8 cellular contexts compared by ENCODE assay signal in genomic region chr6:20211941-20212391, GRCh38. TPM values are rescaled to one million over a fixed set of nuclear protein-coding genes. Genes with fewer than 3 reads are reported as not detected.
DNase-seq lines count a peak whose midpoint lies in the region; ATAC-seq and TF ChIP-seq lines count a peak whose summit lies in the region.

No MANE protein-coding gene starts in this region.

- no peaks in the 10 kb centered on the region for H4K20me1 ChIP-seq in neural progenitor cell (ENCODE audit: low read depth)

- H3F3A ChIP-seq in neural progenitor cell (ENCODE audit: low read depth): peaks cover 20% of the 10 kb centered on the region

- peaks cover 15% of the 10 kb centered on the region for H3K4me1 Mint-ChIP-seq in Caco-2 (ENCODE audit: low read depth, unreplicated experiment)
- peaks cover 19% of the 10 kb centered on the region for H3K4me1 Mint-ChIP-seq in neural progenitor cell

- no peaks in the 10 kb centered on the region for H3K79me2 ChIP-seq in neural progenitor cell (ENCODE audit: low read depth)

- H3K4me3 Mint-ChIP-seq in Caco-2 (ENCODE audit: unreplicated experiment): peak overlapping the region; percentile 90
- peak overlapping the region; percentile 90 for H3K4me3 Mint-ChIP-seq in neural progenitor cell

- intact Hi-C loops in Caco-2 (cut with micrococcal nuclease; ENCODE audit: unreplicated experiment): loop anchor here (1.0 to 2.0 kb wide), 7 partner anchors 10 to 320 kb away; partner anchors contain the start of gene E2F3

- peak; percentile 13 for ATAC-seq in GM21515 (IDR thresholded peaks at IDR 0.05; ENCODE audit: unreplicated experiment)

- H3K9me3 ChIP-seq in Caco-2 (no peaks in the 10 kb centered on the region), HUES64 (ENCODE audit: insufficient read depth, low read depth, low read length) (no peaks in the 10 kb centered on the region), neural progenitor cell (ENCODE audit: low read depth) (no peaks in the 10 kb centered on the region)

- peak overlapping the region; percentile 88 for H3K4me2 ChIP-seq in neural progenitor cell

- peak overlapping the region; percentile 83 for H3K4me3 ChIP-seq in Caco-2 (ENCODE audit: low read depth, low read length)
- peak overlapping the region; percentile 65 for H3K4me3 ChIP-seq in HUES64 (ENCODE audit: low read length)
- H3K4me3 ChIP-seq in WI38 (ENCODE audit: low read depth, low read length): peak overlapping the region; percentile 83
- peak overlapping the region; percentile 78 for H3K4me3 ChIP-seq in fibroblast of pulmonary artery (replicated peaks; ENCODE audit: low read depth, low read length)
- H3K4me3 ChIP-seq in neural progenitor cell: peak overlapping the region; percentile 66

- POLR2A ChIA-PET in Caco-2 (lab: Charles Lee): no interaction called here

- H3K27me3 Mint-ChIP-seq in Caco-2 (ENCODE audit: insufficient read depth, unreplicated experiment): no peaks in the 10 kb centered on the region
- peaks cover 19% of the 10 kb centered on the region for H3K27me3 Mint-ChIP-seq in neural progenitor cell (ENCODE audit: insufficient read depth, low read depth)

- no peaks in the 10 kb centered on the region for H3K36me3 ChIP-seq in Caco-2 (ENCODE audit: control insufficient read depth, insufficient read depth, low read length)
- H3K36me3 ChIP-seq in HUES64 (ENCODE audit: insufficient read depth, low read length): no peaks in the 10 kb centered on the region
- no peaks in the 10 kb centered on the region for H3K36me3 ChIP-seq in neural progenitor cell

- H3K27ac Mint-ChIP-seq in Caco-2 (ENCODE audit: unreplicated experiment) (no peak overlapping the region), neural progenitor cell (no peak overlapping the region)

- H3K27me3 ChIP-seq in Caco-2 (replicated peaks; ENCODE audit: control insufficient read depth, insufficient read depth, low read length) (no peaks in the 10 kb centered on the region), HUES64 (ENCODE audit: insufficient read depth, low read length) (peaks cover 39% of the 10 kb centered on the region; the same call in 1 of the 2 replicates), neural progenitor cell (peaks cover 63% of the 10 kb centered on the region)

- BruUV-seq in Caco-2 (replicated peaks; lab: Mats Ljungman, UMichigan): no TSS peak

- H3K9ac ChIP-seq in HUES64 (ENCODE audit: low read depth, low read length) (peak overlapping the region; percentile 54), neural progenitor cell (no peak overlapping the region)

- H3K4me1 ChIP-seq in Caco-2 (peaks cover 3% of the 10 kb centered on the region; the same call in 1 of the 2 replicates), HUES64 (ENCODE audit: insufficient read depth, low read length) (peaks cover 18% of the 10 kb centered on the region), neural progenitor cell (peaks cover 17% of the 10 kb centered on the region)

- CTCF ChIA-PET in Caco-2 (lab: Charles Lee): interaction anchor here (1.0 to 1.8 kb wide), 3 partner anchors 10 to 85 kb away, joined by 3 to 7 read pairs (median 3); no protein-coding TSS in a partner anchor

- TF ChIP-seq CTCF in Caco-2 (IDR thresholded peaks at IDR 0.05; ENCODE audit: insufficient read depth in 1 of 2, low read depth in 1 of 2, low read length in 1 of 2, severe bottlenecking in 1 of 2, unreplicated experiment in 1 of 2) (peak in 1 of 2 experiments; percentile 12), WI38 (IDR thresholded peaks at IDR 0.05; ENCODE audit: low read depth, low read length) (no peak), fibroblast of pulmonary artery (IDR thresholded peaks at IDR 0.05; ENCODE audit: low read length, missing control alignments) (no peak), neural progenitor cell (IDR thresholded peaks at IDR 0.05) (peak; percentile 3)

- WGBS in HUES64: under 1% methylated on average over 37 of the region's 37 CpGs

- H3K27ac ChIP-seq in HUES64 (ENCODE audit: low read depth, low read length): peak overlapping the region; percentile 71; the same call in 1 of the 2 replicates
- H3K27ac ChIP-seq in neural progenitor cell: no peak overlapping the region

- peaks cover 9% of the 10 kb centered on the region for H3K36me3 Mint-ChIP-seq in Caco-2 (ENCODE audit: insufficient read depth, unreplicated experiment)
- H3K36me3 Mint-ChIP-seq in neural progenitor cell: no peaks in the 10 kb centered on the region

- no peaks in the 10 kb centered on the region for H3K9me3 Mint-ChIP-seq in Caco-2 (ENCODE audit: unreplicated experiment)
- no peaks in the 10 kb centered on the region for H3K9me3 Mint-ChIP-seq in neural progenitor cell

- DNase-seq in Caco-2 (peak; percentile 72 to 79), fibroblast of pulmonary artery (ENCODE audit: low read depth) (peak; percentile 47), neural progenitor cell (ENCODE audit: low spot score) (peak; percentile 56), A172 (ENCODE audit: low spot score) (no peak), NCI-H1694 treated with DMSO at 0.1 percent for 48 hours (lab: John Stamatoyannopoulos, UW) (no peak)

- H2AFZ ChIP-seq in neural progenitor cell (replicated peaks): peak overlapping the region; percentile 91

RNA-seq across cellular contexts. Expression of gene MBOAT1, which starts 0.3 kb away (rescaled TPM):
- total RNA-seq in Caco-2 (2022) (6.8 and 7.3 TPM in 2 replicates), neural progenitor cell (ENCODE audit: low replicate concordance) (0.45 and 1.1 TPM in 2 replicates)
- polyA plus RNA-seq in HUES64 (2013, experiment 1 of 2): 5.8 TPM
- 6.1 TPM for polyA plus RNA-seq in HUES64 (2013, experiment 2 of 2)
- 6.2 and 10.3 TPM in 2 replicates for total RNA-seq in A172 (2014; rRNA removed; shearing (Covaris generic))

Comparison
In these comparisons a context has a peak if more than half of its experiments do, and no peak if none do; other contexts are left out.
1. DNase-seq: peak in Caco-2 (2 of 2), fibroblast of pulmonary artery (single experiment) and neural progenitor cell (single experiment); none in A172 (single experiment) and NCI-H1694 treated with DMSO at 0.1 percent for 48 hours (single experiment).
2. Peak in every context shown above with its lines, with median percentiles within 50 percentile points of each other: H3K4me3 ChIP-seq.